1 cellular context compared by ENCODE assay signal in the genomic region with DNA sequence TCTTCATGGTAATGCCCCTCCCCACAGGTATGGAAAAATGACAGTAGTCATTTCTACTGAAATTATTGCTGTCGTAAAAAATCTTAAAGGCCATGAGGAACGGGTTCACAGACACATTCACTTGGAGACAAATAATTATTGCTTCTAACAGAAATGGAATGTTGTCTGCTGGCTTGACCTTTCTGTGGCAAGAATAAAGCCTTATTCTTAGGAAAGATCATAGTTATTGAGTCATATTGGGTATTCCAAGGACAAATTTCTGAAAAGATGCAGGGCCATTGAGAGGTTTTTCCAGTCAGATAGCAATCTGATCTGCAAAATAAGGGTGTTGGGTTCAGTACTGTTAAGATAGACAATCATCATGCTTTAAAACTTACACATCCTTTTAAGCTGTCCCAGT.
TF ChIP-seq lines count a peak whose summit lies in the region.

No MANE protein-coding gene starts in this region.

TF ChIP-seq in HepG2, 621 proteins besides CTCF, POLR2A, EP300 and RAD21:
- TF ChIP-seq YEATS2 (CRISPR knock-in tag; IDR thresholded peaks at IDR 0.05; ENCODE audit: borderline replicate concordance) (no peak), ZNF543 (CRISPR knock-in tag; IDR thresholded peaks at IDR 0.05) (no peak), MBD4 (IDR thresholded peaks at IDR 0.05; ENCODE audit: borderline replicate concordance, low read length) (no peak), RBFOX2 (IDR thresholded peaks at IDR 0.05; ENCODE audit: low read depth, low read length) (no peak), ZNF160 (CRISPR knock-in tag; IDR thresholded peaks at IDR 0.05) (no peak), FOXA1 (IDR thresholded peaks at IDR 0.05) (no peak), FOXA1 (CRISPR knock-in tag; IDR thresholded peaks at IDR 0.05) (no peak)
- TF ChIP-seq, protein P1, sequence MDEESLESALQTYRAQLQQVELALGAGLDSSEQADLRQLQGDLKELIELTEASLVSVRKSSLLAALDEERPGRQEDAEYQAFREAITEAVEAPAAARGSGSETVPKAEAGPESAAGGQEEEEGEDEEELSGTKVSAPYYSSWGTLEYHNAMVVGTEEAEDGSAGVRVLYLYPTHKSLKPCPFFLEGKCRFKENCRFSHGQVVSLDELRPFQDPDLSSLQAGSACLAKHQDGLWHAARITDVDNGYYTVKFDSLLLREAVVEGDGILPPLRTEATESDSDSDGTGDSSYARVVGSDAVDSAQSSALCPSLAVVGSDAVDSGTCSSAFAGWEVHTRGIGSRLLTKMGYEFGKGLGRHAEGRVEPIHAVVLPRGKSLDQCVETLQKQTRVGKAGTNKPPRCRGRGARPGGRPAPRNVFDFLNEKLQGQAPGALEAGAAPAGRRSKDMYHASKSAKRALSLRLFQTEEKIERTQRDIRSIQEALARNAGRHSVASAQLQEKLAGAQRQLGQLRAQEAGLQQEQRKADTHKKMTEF (CRISPR knock-in tag; IDR thresholded peaks at IDR 0.05): no peak
- TF ChIP-seq, protein P2, sequence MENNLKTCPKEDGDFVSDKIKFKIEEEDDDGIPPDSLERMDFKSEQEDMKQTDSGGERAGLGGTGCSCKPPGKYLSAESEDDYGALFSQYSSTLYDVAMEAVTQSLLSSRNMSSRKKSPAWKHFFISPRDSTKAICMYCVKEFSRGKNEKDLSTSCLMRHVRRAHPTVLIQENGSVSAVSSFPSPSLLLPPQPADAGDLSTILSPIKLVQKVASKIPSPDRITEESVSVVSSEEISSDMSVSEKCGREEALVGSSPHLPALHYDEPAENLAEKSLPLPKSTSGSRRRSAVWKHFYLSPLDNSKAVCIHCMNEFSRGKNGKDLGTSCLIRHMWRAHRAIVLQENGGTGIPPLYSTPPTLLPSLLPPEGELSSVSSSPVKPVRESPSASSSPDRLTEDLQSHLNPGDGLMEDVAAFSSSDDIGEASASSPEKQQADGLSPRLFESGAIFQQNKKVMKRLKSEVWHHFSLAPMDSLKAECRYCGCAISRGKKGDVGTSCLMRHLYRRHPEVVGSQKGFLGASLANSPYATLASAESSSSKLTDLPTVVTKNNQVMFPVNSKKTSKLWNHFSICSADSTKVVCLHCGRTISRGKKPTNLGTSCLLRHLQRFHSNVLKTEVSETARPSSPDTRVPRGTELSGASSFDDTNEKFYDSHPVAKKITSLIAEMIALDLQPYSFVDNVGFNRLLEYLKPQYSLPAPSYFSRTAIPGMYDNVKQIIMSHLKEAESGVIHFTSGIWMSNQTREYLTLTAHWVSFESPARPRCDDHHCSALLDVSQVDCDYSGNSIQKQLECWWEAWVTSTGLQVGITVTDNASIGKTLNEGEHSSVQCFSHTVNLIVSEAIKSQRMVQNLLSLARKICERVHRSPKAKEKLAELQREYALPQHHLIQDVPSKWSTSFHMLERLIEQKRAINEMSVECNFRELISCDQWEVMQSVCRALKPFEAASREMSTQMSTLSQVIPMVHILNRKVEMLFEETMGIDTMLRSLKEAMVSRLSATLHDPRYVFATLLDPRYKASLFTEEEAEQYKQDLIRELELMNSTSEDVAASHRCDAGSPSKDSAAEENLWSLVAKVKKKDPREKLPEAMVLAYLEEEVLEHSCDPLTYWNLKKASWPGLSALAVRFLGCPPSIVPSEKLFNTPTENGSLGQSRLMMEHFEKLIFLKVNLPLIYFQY (CRISPR knock-in tag; IDR thresholded peaks at IDR 0.05; ENCODE audit: borderline replicate concordance): no peak
- TF ChIP-seq, protein P3, sequence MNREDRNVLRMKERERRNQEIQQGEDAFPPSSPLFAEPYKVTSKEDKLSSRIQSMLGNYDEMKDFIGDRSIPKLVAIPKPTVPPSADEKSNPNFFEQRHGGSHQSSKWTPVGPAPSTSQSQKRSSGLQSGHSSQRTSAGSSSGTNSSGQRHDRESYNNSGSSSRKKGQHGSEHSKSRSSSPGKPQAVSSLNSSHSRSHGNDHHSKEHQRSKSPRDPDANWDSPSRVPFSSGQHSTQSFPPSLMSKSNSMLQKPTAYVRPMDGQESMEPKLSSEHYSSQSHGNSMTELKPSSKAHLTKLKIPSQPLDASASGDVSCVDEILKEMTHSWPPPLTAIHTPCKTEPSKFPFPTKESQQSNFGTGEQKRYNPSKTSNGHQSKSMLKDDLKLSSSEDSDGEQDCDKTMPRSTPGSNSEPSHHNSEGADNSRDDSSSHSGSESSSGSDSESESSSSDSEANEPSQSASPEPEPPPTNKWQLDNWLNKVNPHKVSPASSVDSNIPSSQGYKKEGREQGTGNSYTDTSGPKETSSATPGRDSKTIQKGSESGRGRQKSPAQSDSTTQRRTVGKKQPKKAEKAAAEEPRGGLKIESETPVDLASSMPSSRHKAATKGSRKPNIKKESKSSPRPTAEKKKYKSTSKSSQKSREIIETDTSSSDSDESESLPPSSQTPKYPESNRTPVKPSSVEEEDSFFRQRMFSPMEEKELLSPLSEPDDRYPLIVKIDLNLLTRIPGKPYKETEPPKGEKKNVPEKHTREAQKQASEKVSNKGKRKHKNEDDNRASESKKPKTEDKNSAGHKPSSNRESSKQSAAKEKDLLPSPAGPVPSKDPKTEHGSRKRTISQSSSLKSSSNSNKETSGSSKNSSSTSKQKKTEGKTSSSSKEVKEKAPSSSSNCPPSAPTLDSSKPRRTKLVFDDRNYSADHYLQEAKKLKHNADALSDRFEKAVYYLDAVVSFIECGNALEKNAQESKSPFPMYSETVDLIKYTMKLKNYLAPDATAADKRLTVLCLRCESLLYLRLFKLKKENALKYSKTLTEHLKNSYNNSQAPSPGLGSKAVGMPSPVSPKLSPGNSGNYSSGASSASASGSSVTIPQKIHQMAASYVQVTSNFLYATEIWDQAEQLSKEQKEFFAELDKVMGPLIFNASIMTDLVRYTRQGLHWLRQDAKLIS (CRISPR knock-in tag; IDR thresholded peaks at IDR 0.05): no peak
- TF ChIP-seq, protein P4, sequence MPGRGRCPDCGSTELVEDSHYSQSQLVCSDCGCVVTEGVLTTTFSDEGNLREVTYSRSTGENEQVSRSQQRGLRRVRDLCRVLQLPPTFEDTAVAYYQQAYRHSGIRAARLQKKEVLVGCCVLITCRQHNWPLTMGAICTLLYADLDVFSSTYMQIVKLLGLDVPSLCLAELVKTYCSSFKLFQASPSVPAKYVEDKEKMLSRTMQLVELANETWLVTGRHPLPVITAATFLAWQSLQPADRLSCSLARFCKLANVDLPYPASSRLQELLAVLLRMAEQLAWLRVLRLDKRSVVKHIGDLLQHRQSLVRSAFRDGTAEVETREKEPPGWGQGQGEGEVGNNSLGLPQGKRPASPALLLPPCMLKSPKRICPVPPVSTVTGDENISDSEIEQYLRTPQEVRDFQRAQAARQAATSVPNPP (CRISPR knock-in tag; IDR thresholded peaks at IDR 0.05): no peak
- TF ChIP-seq, protein P5, sequence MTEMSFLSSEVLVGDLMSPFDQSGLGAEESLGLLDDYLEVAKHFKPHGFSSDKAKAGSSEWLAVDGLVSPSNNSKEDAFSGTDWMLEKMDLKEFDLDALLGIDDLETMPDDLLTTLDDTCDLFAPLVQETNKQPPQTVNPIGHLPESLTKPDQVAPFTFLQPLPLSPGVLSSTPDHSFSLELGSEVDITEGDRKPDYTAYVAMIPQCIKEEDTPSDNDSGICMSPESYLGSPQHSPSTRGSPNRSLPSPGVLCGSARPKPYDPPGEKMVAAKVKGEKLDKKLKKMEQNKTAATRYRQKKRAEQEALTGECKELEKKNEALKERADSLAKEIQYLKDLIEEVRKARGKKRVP (CRISPR knock-in tag; IDR thresholded peaks at IDR 0.05): no peak
- TF ChIP-seq, protein P6, sequence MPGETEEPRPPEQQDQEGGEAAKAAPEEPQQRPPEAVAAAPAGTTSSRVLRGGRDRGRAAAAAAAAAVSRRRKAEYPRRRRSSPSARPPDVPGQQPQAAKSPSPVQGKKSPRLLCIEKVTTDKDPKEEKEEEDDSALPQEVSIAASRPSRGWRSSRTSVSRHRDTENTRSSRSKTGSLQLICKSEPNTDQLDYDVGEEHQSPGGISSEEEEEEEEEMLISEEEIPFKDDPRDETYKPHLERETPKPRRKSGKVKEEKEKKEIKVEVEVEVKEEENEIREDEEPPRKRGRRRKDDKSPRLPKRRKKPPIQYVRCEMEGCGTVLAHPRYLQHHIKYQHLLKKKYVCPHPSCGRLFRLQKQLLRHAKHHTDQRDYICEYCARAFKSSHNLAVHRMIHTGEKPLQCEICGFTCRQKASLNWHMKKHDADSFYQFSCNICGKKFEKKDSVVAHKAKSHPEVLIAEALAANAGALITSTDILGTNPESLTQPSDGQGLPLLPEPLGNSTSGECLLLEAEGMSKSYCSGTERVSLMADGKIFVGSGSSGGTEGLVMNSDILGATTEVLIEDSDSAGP (CRISPR knock-in tag; IDR thresholded peaks at IDR 0.05; ENCODE audit: borderline replicate concordance): no peak
- TF ChIP-seq, protein P7, sequence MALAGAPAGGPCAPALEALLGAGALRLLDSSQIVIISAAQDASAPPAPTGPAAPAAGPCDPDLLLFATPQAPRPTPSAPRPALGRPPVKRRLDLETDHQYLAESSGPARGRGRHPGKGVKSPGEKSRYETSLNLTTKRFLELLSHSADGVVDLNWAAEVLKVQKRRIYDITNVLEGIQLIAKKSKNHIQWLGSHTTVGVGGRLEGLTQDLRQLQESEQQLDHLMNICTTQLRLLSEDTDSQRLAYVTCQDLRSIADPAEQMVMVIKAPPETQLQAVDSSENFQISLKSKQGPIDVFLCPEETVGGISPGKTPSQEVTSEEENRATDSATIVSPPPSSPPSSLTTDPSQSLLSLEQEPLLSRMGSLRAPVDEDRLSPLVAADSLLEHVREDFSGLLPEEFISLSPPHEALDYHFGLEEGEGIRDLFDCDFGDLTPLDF (CRISPR knock-in tag; IDR thresholded peaks at IDR 0.05): no peak
